ENCODE assay signal across 26 cellular contexts in the genomic region with DNA sequence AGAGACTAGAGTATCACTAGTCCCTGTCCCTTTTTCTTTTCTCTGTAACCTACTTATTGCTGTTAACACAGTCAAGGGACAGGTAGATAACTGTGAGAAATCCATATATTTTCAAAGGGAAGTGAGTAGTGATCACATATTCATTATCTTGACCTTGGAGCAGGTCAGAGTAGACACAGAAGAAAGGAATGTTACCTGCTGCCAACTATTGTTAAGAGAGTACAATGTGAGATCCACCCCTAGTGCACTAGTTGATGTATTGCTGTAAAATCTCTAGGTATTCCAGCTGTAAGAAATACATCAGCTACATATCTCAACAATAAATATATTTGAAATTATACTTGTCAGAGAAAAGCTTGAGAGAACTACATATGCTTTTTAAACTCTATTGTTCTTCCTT.
DNase-seq lines count a peak whose midpoint lies in the region; ATAC-seq, FAIRE-seq and TF ChIP-seq lines count a peak whose summit lies in the region.
"Had no signal": no experiment of that assay in that cellular context is flagged by ENCODE, and none has a peak within 500 bp of the region (broad histone marks: within the 10 kb centered on the region; RNA-seq: fewer than 3 reads in every experiment).

No MANE protein-coding gene starts in this region.

- no peak overlapping the region for H2AK5ac ChIP-seq in H9 (ENCODE audit: insufficient read length, low read length)

- TF ChIP-seq CTCF in left ventricle myocardium inferior (IDR thresholded peaks at IDR 0.05; ENCODE audit: borderline replicate concordance) (peak; percentile 27), mammary epithelial cell (conservative IDR thresholded peaks at IDR 0.05 in 1 of 2, IDR thresholded peaks at IDR 0.05 in 1 of 2; ENCODE audit: extremely low read depth in 1 of 2, insufficient read depth in 1 of 2, low read depth in 1 of 2, low read length in 2 of 2) (peak; percentile 42 to 63), foreskin keratinocyte (conservative IDR thresholded peaks at IDR 0.05) (peak; percentile 60), kidney (IDR thresholded peaks at IDR 0.05; ENCODE audit: borderline replicate concordance, extremely low read depth, insufficient read depth) (no peak), H9 (conservative IDR thresholded peaks at IDR 0.05) (no peak)

- H3K4me2 ChIP-seq in mammary epithelial cell (ENCODE audit: insufficient read depth, low read depth, low read length), result no peak overlapping the region
- no peak overlapping the region for H3K4me2 ChIP-seq in H9 (ENCODE audit: insufficient read depth, insufficient read length, low read length)
- H3K4me2 ChIP-seq: BLaER1 treated with 17β-estradiol and CSF1 and Interleukin-3, amounts not matched to agents 10 nM and 100 nM had no signal

- H3K9me3 Mint-ChIP-seq in H9, result no peaks in the 10 kb centered on the region; a peak in 1 of 5 replicates
- H3K9me3 Mint-ChIP-seq: activated naive CD8-positive, alpha-beta T cell treated with anti-CD3 and anti-CD28 coated beads for 36 hours; stimulated activated naive CD8-positive, alpha-beta T cell treated with anti-CD3 and anti-CD28 coated beads, Interleukin-15, amount 100 ng/mL, for 72 hours had no signal

- no peak overlapping the region for H4K91ac ChIP-seq in H9 (ENCODE audit: insufficient read length, low read depth, low read length)

- no peak for FAIRE-seq in kidney (lab: Jason Lieb, UNC)
- FAIRE-seq: GM19239, islet of Langerhans, small intestine, TTC549 had no signal

- no peak overlapping the region for H2BK15ac ChIP-seq in H9 (ENCODE audit: low read depth, low read length)

- no peak overlapping the region for H2BK5ac ChIP-seq in H9 (ENCODE audit: insufficient read length, low read length)

- no peak overlapping the region for H3K9ac ChIP-seq in mammary epithelial cell (ENCODE audit: insufficient read depth, low read length)
- H3K9ac ChIP-seq in kidney (ENCODE audit: low read length in 2 of 2), result no peak overlapping the region
- H3K9ac ChIP-seq in H9 (ENCODE audit: extremely low read depth, insufficient read length, low read length), result no peak overlapping the region
- H3K9ac ChIP-seq: BLaER1 treated with 17β-estradiol and CSF1 and Interleukin-3, amounts not matched to agents 10 nM and 100 nM had no signal

- H3K9me3 ChIP-seq in left ventricle myocardium inferior (replicated peaks) (no peaks in the 10 kb centered on the region), right cardiac atrium (ENCODE audit: control insufficient read depth, low read length) (no peaks in the 10 kb centered on the region), mammary epithelial cell (replicated peaks; ENCODE audit: insufficient read depth, low read length) (no peaks in the 10 kb centered on the region), kidney (ENCODE audit: control insufficient read depth in 1 of 2, low read length in 2 of 2) (no peaks in the 10 kb centered on the region), H9 (ENCODE audit: control insufficient read depth, low read depth, low read length) (no peaks in the 10 kb centered on the region)
- H3K9me3 ChIP-seq: BLaER1 treated with 17β-estradiol and CSF1 and Interleukin-3, amounts not matched to agents 10 nM and 100 nM; body of pancreas; HAP-1; transverse colon had no signal

- no peak overlapping the region for H3K4ac ChIP-seq in H9 (ENCODE audit: low read depth, low read length)

- H3K56ac ChIP-seq in H9 (ENCODE audit: insufficient read length, low read depth, low read length), result no peak overlapping the region

- peaks cover 16 to 24% of the 10 kb centered on the region in 2 experiments for H3K4me1 Mint-ChIP-seq in H9
- H3K4me1 Mint-ChIP-seq: activated CD8-positive, alpha-beta memory T cell treated with anti-CD3 and anti-CD28 coated beads, Interleukin-2, amount 10 ng/mL, durations not matched to agents 7 days and 5 days; activated naive CD8-positive, alpha-beta T cell treated with anti-CD3 and anti-CD28 coated beads for 36 hours; activated T-helper 17 cell treated with anti-CD3 and anti-CD28 coated beads, Interleukin-2, amount 50 U/mL, for 72 hours; stimulated activated naive CD8-positive, alpha-beta T cell treated with anti-CD3 and anti-CD28 coated beads, Interleukin-15, amount 100 ng/mL, for 72 hours had no signal

- H3K4me1 ChIP-seq in left ventricle myocardium inferior (no peaks in the 10 kb centered on the region), right cardiac atrium (ENCODE audit: control insufficient read depth, insufficient read depth, low read length) (peaks cover 1% of the 10 kb centered on the region), mammary epithelial cell (ENCODE audit: insufficient read depth, low read length) (peaks cover 14% of the 10 kb centered on the region), foreskin keratinocyte (peaks cover 9% of the 10 kb centered on the region), kidney (ENCODE audit: control insufficient read depth in 1 of 2, insufficient read depth in 1 of 2, low read depth in 1 of 2, low read length in 2 of 2) (no peaks in the 10 kb centered on the region), H9 (ENCODE audit: insufficient read depth, low read length) (peaks cover 7% of the 10 kb centered on the region; the same call in 1 of the 2 replicates)
- H3K4me1 ChIP-seq: BLaER1 treated with 17β-estradiol and CSF1 and Interleukin-3, amounts not matched to agents 10 nM and 100 nM; transverse colon had no signal

- H2BK12ac ChIP-seq in H9 (ENCODE audit: insufficient read length, low read depth, low read length), result no peak overlapping the region

- H3K4me3 ChIP-seq in left ventricle myocardium inferior, result no peak overlapping the region
- H3K4me3 ChIP-seq in right cardiac atrium (ENCODE audit: low read length), result no peak overlapping the region
- H3K4me3 ChIP-seq in mammary epithelial cell (replicated peaks in 1 of 3; ENCODE audit: insufficient read depth in 1 of 3, low read depth in 2 of 3, low read length in 3 of 3), result no peak overlapping the region
- no peak overlapping the region for H3K4me3 ChIP-seq in kidney (ENCODE audit: low read length in 2 of 2)
- H3K4me3 ChIP-seq: BLaER1 treated with 17β-estradiol and CSF1 and Interleukin-3, amounts not matched to agents 10 nM and 100 nM; body of pancreas; dorsolateral prefrontal cortex; HAP-1; transverse colon had no signal

- H3K27me3 ChIP-seq in left ventricle myocardium inferior (ENCODE audit: low read depth) (no peaks in the 10 kb centered on the region), right cardiac atrium (ENCODE audit: control insufficient read depth, insufficient read depth) (no peaks in the 10 kb centered on the region), mammary epithelial cell (ENCODE audit: insufficient read depth, low read length) (no peaks in the 10 kb centered on the region), foreskin keratinocyte (no peaks in the 10 kb centered on the region), H9 (ENCODE audit: insufficient read depth, low read length) (no peaks in the 10 kb centered on the region)
- H3K27me3 ChIP-seq: BLaER1 treated with 17β-estradiol and CSF1 and Interleukin-3, amounts not matched to agents 10 nM and 100 nM; body of pancreas; dorsolateral prefrontal cortex; transverse colon had no signal

- no peak overlapping the region for H3K4me3 Mint-ChIP-seq in H9
- H3K4me3 Mint-ChIP-seq: activated CD8-positive, alpha-beta memory T cell treated with anti-CD3 and anti-CD28 coated beads, Interleukin-2, amount 10 ng/mL, durations not matched to agents 7 days and 5 days; activated naive CD8-positive, alpha-beta T cell treated with anti-CD3 and anti-CD28 coated beads for 36 hours; activated T-helper 17 cell treated with anti-CD3 and anti-CD28 coated beads, Interleukin-2, amount 50 U/mL, for 72 hours; stimulated activated naive CD8-positive, alpha-beta T cell treated with anti-CD3 and anti-CD28 coated beads, Interleukin-15, amount 100 ng/mL, for 72 hours had no signal

- H2BK20ac ChIP-seq in H9 (ENCODE audit: low read depth, low read length, poor library complexity, severe bottlenecking), result no peak overlapping the region

- dilution Hi-C loops in mammary epithelial cell (cut with HindIII; ENCODE audit: low sequenced_read_pairs), result no loop called here

- no peaks in the 10 kb centered on the region for H3K36me3 Mint-ChIP-seq in H9 (ENCODE audit: insufficient read depth in 1 of 3, low read depth in 3 of 3)
- H3K36me3 Mint-ChIP-seq: activated CD8-positive, alpha-beta memory T cell treated with anti-CD3 and anti-CD28 coated beads, Interleukin-2, amount 10 ng/mL, durations not matched to agents 7 days and 5 days; activated naive CD8-positive, alpha-beta T cell treated with anti-CD3 and anti-CD28 coated beads for 36 hours had no signal

- ATAC-seq in right cardiac atrium (no peak), foreskin keratinocyte (peak; percentile 94)
- ATAC-seq: activated CD8-positive, alpha-beta memory T cell treated with anti-CD3 and anti-CD28 coated beads, Interleukin-2, amount 10 ng/mL, durations not matched to agents 7 days and 5 days; activated T-helper 17 cell treated with anti-CD3 and anti-CD28 coated beads, Interleukin-2, amount 50 U/mL, for 72 hours; body of pancreas; stimulated activated naive CD8-positive, alpha-beta T cell treated with anti-CD3 and anti-CD28 coated beads, Interleukin-15, amount 100 ng/mL, for 72 hours had no signal

- H4K20me1 ChIP-seq in mammary epithelial cell (ENCODE audit: insufficient read depth, low read length), result no peaks in the 10 kb centered on the region
- H4K20me1 ChIP-seq in H9 (ENCODE audit: control insufficient read depth, insufficient read depth, insufficient read length), result no peaks in the 10 kb centered on the region
- H4K20me1 ChIP-seq: BLaER1 treated with 17β-estradiol and CSF1 and Interleukin-3, amounts not matched to agents 10 nM and 100 nM had no signal

- no peak overlapping the region for H2AFZ ChIP-seq in mammary epithelial cell (ENCODE audit: low read depth, low read length)
- no peak overlapping the region for H2AFZ ChIP-seq in H9 (ENCODE audit: low read length)

- intact Hi-C loops in left ventricle myocardium inferior (cut with micrococcal nuclease), result no loop called here
- intact Hi-C loops in right cardiac atrium (cut with DNase I), result no loop called here
- intact Hi-C loops in mammary epithelial cell (cut with micrococcal nuclease), result loop anchor here (2.0 to 10.0 kb wide), 2 partner anchors 183 to 1517 kb away; no protein-coding TSS in a partner anchor
- intact Hi-C loops in kidney (cut with DNase I), result no loop called here

- BruUV-seq in mammary epithelial cell (replicated peaks; lab: Mats Ljungman, UMichigan), result no TSS peak

- H3K79me1 ChIP-seq in H9 (ENCODE audit: insufficient read depth, low read depth, low read length, poor library complexity, severe bottlenecking), result no peaks in the 10 kb centered on the region

- H2BK120ac ChIP-seq in H9 (ENCODE audit: low read depth, low read length, poor library complexity, severe bottlenecking), result no peak overlapping the region

- H3K27me3 Mint-ChIP-seq in H9 (ENCODE audit: low read depth), result peaks cover 3% of the 10 kb centered on the region; the same call in 1 of the 2 replicates
- H3K27me3 Mint-ChIP-seq: activated CD8-positive, alpha-beta memory T cell treated with anti-CD3 and anti-CD28 coated beads, Interleukin-2, amount 10 ng/mL, durations not matched to agents 7 days and 5 days; activated naive CD8-positive, alpha-beta T cell treated with anti-CD3 and anti-CD28 coated beads for 36 hours; activated T-helper 17 cell treated with anti-CD3 and anti-CD28 coated beads, Interleukin-2, amount 50 U/mL, for 72 hours; stimulated activated naive CD8-positive, alpha-beta T cell treated with anti-CD3 and anti-CD28 coated beads, Interleukin-15, amount 100 ng/mL, for 72 hours had no signal

- H3T11ph ChIP-seq in H9 (ENCODE audit: low read length), result no peak overlapping the region

- DNase-seq in left ventricle myocardium inferior, result no peak
- DNase-seq in right cardiac atrium, result no peak
- peak; percentile 52 for DNase-seq in mammary epithelial cell
- DNase-seq in foreskin keratinocyte, result peak; percentile 34 to 71
- no peak for DNase-seq in kidney
- no peak for DNase-seq in H9
- no peak for DNase-seq in NCI-H2171 (lab: John Stamatoyannopoulos, UW)
- no peak for DNase-seq in ureter (ENCODE audit: low spot score)
- DNase-seq: activated CD4-positive, alpha-beta T cell treated with anti-CD3 and anti-CD28 coated beads for 48 hours; activated CD8-positive, alpha-beta memory T cell treated with anti-CD3 and anti-CD28 coated beads, Interleukin-2, amount 10 ng/mL, durations not matched to agents 7 days and 5 days; activated naive CD8-positive, alpha-beta T cell treated with anti-CD3 and anti-CD28 coated beads for 36 hours; body of pancreas; dorsolateral prefrontal cortex; GDM1; NCI-H1694; posterior cingulate gyrus; small intestine; stimulated activated CD4-positive, alpha-beta T cell treated with anti-CD3 and anti-CD28 coated beads, Interleukin-4, amount 100 ng/mL, for 1 hour; stimulated activated naive CD8-positive, alpha-beta T cell treated with anti-CD3 and anti-CD28 coated beads, Interleukin-15, amount 100 ng/mL, for 72 hours; transverse colon had no signal

- H3K36me3 ChIP-seq in left ventricle myocardium inferior (no peaks in the 10 kb centered on the region), mammary epithelial cell (ENCODE audit: insufficient read depth, low read length) (no peaks in the 10 kb centered on the region), kidney (ENCODE audit: control insufficient read depth in 1 of 2, insufficient read depth in 2 of 2, low read length in 2 of 2) (no peaks in the 10 kb centered on the region)
- H3K36me3 ChIP-seq: BLaER1 treated with 17β-estradiol and CSF1 and Interleukin-3, amounts not matched to agents 10 nM and 100 nM; HAP-1; transverse colon had no signal

- H4K5ac ChIP-seq in H9 (ENCODE audit: insufficient read length, low read depth, low read length), result no peak overlapping the region

- H3K14ac ChIP-seq in H9 (ENCODE audit: insufficient read depth, low read length), result no peak overlapping the region

- H3K27ac Mint-ChIP-seq in H9, result no peak overlapping the region
- H3K27ac Mint-ChIP-seq: activated CD8-positive, alpha-beta memory T cell treated with anti-CD3 and anti-CD28 coated beads, Interleukin-2, amount 10 ng/mL, durations not matched to agents 7 days and 5 days; activated naive CD8-positive, alpha-beta T cell treated with anti-CD3 and anti-CD28 coated beads for 36 hours; activated T-helper 17 cell treated with anti-CD3 and anti-CD28 coated beads, Interleukin-2, amount 50 U/mL, for 72 hours; stimulated activated naive CD8-positive, alpha-beta T cell treated with anti-CD3 and anti-CD28 coated beads, Interleukin-15, amount 100 ng/mL, for 72 hours had no signal

- no peaks in the 10 kb centered on the region for H3K79me2 ChIP-seq in mammary epithelial cell (ENCODE audit: insufficient read depth, low read length)
- H3K79me2 ChIP-seq in H9 (ENCODE audit: insufficient read depth, low read length), result no peaks in the 10 kb centered on the region

- H3K23ac ChIP-seq in H9 (ENCODE audit: insufficient read length, low read depth, low read length), result no peak overlapping the region

- in situ Hi-C loops in mammary epithelial cell (cut with MboI; ENCODE audit: low sequenced_read_pairs in 2 of 2), result loop anchor here in 1 of 2 donors (25.0 kb wide), 1 partner anchor 195 kb away; no protein-coding TSS in a partner anchor

- H3K18ac ChIP-seq in H9 (ENCODE audit: insufficient read length, low read depth, low read length), result no peak overlapping the region

- H4K8ac ChIP-seq in H9 (replicated peaks; ENCODE audit: insufficient read length, low read depth, low read length), result no peak overlapping the region

- CTCF ChIA-PET in mammary epithelial cell (lab: Charles Lee; ENCODE audit: low non-redundant PET), result interaction anchor here (0.6 kb wide), 1 partner anchor 183 kb away, joined by 3 read pairs; no protein-coding TSS in a partner anchor

- no peaks in the 10 kb centered on the region for H3K23me2 ChIP-seq in H9 (ENCODE audit: insufficient read length, low read depth, low read length, poor library complexity, severe bottlenecking)

- H3K27ac ChIP-seq in left ventricle myocardium inferior (replicated peaks) (no peak overlapping the region), right cardiac atrium (ENCODE audit: low read length) (no peak overlapping the region), mammary epithelial cell (ENCODE audit: insufficient read depth, low read depth, low read length) (no peak overlapping the region), foreskin keratinocyte (no peak overlapping the region), kidney (ENCODE audit: low read depth in 2 of 2, low read length in 2 of 2) (no peak overlapping the region), H9 (ENCODE audit: insufficient read length, low read depth, low read length) (no peak overlapping the region)
- H3K27ac ChIP-seq: BLaER1 treated with 17β-estradiol and CSF1 and Interleukin-3, amounts not matched to agents 10 nM and 100 nM; body of pancreas; dorsolateral prefrontal cortex; transverse colon had no signal

Comparison
In these comparisons a context has a peak if more than half of its experiments do, and no peak if none do; other contexts are left out.
1. DNase-seq: peak in mammary epithelial cell (single experiment) and foreskin keratinocyte (2 of 2); none in left ventricle myocardium inferior (single experiment), right cardiac atrium (0 of 3), kidney (single experiment), H9 (single experiment), NCI-H2171 (single experiment) and ureter (single experiment).
2. CTCF ChIP-seq: peak in left ventricle myocardium inferior (single experiment), mammary epithelial cell (2 of 2) and foreskin keratinocyte (single experiment); none in kidney (single experiment) and H9 (single experiment).